ENCODE assay signal across 9 cellular contexts in genomic region chr13:38530492-38530891, GRCh38.
A peak's percentile ranks its signal among the peaks of the same experiment; 100 is the strongest.
DNase-seq lines count a peak whose midpoint lies in the region; TF ChIP-seq lines count a peak whose summit lies in the region.
"Had no signal": no experiment of that assay in that cellular context is flagged by ENCODE, and none has a peak within 500 bp of the region (broad histone marks: within the 10 kb centered on the region; RNA-seq: fewer than 3 reads in every experiment).

No MANE protein-coding gene starts in this region.

- H3K27me3 Mint-ChIP-seq in progenitor cell of endocrine pancreas, result peaks cover 7% of the 10 kb centered on the region

- H3K27me3 ChIP-seq in effector memory CD4-positive, alpha-beta T cell (replicated peaks; ENCODE audit: control insufficient read depth, insufficient read depth, low read length, poor library complexity, severe bottlenecking), result no peaks in the 10 kb centered on the region

- no peak overlapping the region for H3K4me3 Mint-ChIP-seq in progenitor cell of endocrine pancreas (ENCODE audit: low read depth)

- H3K4me1 ChIP-seq in effector memory CD4-positive, alpha-beta T cell (ENCODE audit: control insufficient read depth, insufficient read depth, low read length, poor library complexity, severe bottlenecking), result no peaks in the 10 kb centered on the region

- H3K9me3 Mint-ChIP-seq in progenitor cell of endocrine pancreas (ENCODE audit: low read depth), result no peaks in the 10 kb centered on the region

- no peaks in the 10 kb centered on the region for H3K36me3 Mint-ChIP-seq in progenitor cell of endocrine pancreas (ENCODE audit: insufficient read depth)

- H3K4me1 Mint-ChIP-seq in progenitor cell of endocrine pancreas (ENCODE audit: low read depth), result peaks cover 8% of the 10 kb centered on the region

- no peaks in the 10 kb centered on the region for H3K36me3 ChIP-seq in effector memory CD4-positive, alpha-beta T cell (ENCODE audit: control insufficient read depth, insufficient read depth, low read length)

- TF ChIP-seq CTCF in LNCaP clone FGC (IDR thresholded peaks at IDR 0.05; ENCODE audit: control insufficient read depth, extremely low read depth, insufficient read depth) (peak; percentile 65), choroid plexus epithelial cell (conservative IDR thresholded peaks at IDR 0.05; ENCODE audit: low read depth, low read length) (peak; percentile 53), progenitor cell of endocrine pancreas (IDR thresholded peaks at IDR 0.05; ENCODE audit: unreplicated experiment) (peak; percentile 49)

- no peaks in the 10 kb centered on the region for H3K9me3 ChIP-seq in effector memory CD4-positive, alpha-beta T cell (ENCODE audit: control insufficient read depth, low read length)

- H3K27ac Mint-ChIP-seq in progenitor cell of endocrine pancreas, result no peak overlapping the region

- no peak overlapping the region for H3K27ac ChIP-seq in effector memory CD4-positive, alpha-beta T cell (ENCODE audit: insufficient read depth, low read length, poor library complexity, severe bottlenecking)

- peak; percentile 28 for DNase-seq in NCI-H1092 treated with DMSO at 0.1 percent for 48 hours (lab: John Stamatoyannopoulos, UW)
- no peak for DNase-seq in NCI-H1092 (lab: John Stamatoyannopoulos, UW)
- DNase-seq in LNCaP clone FGC (ENCODE audit: low read depth), result no peak
- peak; percentile 65 for DNase-seq in choroid plexus epithelial cell (ENCODE audit: low read depth)
- DNase-seq in progenitor cell of endocrine pancreas (ENCODE audit: low spot score, unreplicated experiment), result no peak
- no peak for DNase-seq in activated naive CD4-positive, alpha-beta T cell treated with anti-CD3 and anti-CD28 coated beads, Interleukin-2, amount 50 U/mL, for 16 hours
- no peak for DNase-seq in effector memory CD4-positive, alpha-beta T cell
- DNase-seq in central memory CD4-positive, alpha-beta T cell, result no peak
- DNase-seq: activated T-cell treated with anti-CD3 and anti-CD28 coated beads for 4 hours had no signal

- H3K4me3 ChIP-seq in LNCaP clone FGC (ENCODE audit: low read depth, low read length), result no peak overlapping the region
- H3K4me3 ChIP-seq in choroid plexus epithelial cell (ENCODE audit: low read depth, low read length), result no peak overlapping the region
- H3K4me3 ChIP-seq in effector memory CD4-positive, alpha-beta T cell (ENCODE audit: insufficient read depth, low read depth, low read length, poor library complexity, severe bottlenecking), result no peak overlapping the region

Comparison
In these comparisons a context has a peak if more than half of its experiments do, and no peak if none do; other contexts are left out.
1. DNase-seq: peak in NCI-H1092 treated with DMSO at 0.1 percent for 48 hours (single experiment) and choroid plexus epithelial cell (single experiment); none in NCI-H1092 (single experiment), LNCaP clone FGC (single experiment), progenitor cell of endocrine pancreas (single experiment), activated naive CD4-positive, alpha-beta T cell treated with anti-CD3 and anti-CD28 coated beads, Interleukin-2, amount 50 U/mL, for 16 hours (single experiment), effector memory CD4-positive, alpha-beta T cell (0 of 3) and central memory CD4-positive, alpha-beta T cell (single experiment).
2. Peak in every context shown above with its lines, with median percentiles within 50 percentile points of each other: CTCF ChIP-seq.